ENCODE assay signal across 1 cellular context in the genomic region with DNA sequence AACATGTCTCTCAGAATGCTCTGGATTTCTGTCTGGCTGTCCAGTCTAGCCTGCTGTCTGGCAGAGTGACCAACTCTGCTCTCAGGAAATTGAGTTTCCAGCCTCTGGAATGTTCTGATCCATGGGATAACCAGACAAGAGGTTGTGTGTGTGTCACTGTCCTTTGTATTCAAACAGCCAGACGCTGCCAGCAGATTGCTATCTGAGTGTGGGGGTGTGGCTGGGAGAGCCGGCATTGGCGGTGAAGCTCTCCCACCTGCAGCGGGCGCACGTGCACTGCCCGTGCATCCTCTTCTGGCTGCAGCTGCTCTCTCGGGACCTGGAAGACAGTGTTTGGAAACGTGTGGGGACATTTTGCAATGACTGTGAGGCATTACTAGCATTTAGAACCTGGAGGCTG.
A peak's percentile ranks its signal among the peaks of the same experiment; 100 is the strongest.
TF ChIP-seq lines count a peak whose summit lies in the region.

No MANE protein-coding gene starts in this region.

TF ChIP-seq in HepG2, 621 proteins besides CTCF, POLR2A, EP300 and RAD21 (continued from another document and continues in another):
- TF ChIP-seq THAP11 (CRISPR knock-in tag; IDR thresholded peaks at IDR 0.05) (0 out of 2 replicates have a peak, but pooled peaks have one; percentile 16), HDAC1 (CRISPR knock-in tag; IDR thresholded peaks at IDR 0.05) (peak; percentile 31; the same call in 1 of the 2 replicates), ZBTB1 (CRISPR knock-in tag; IDR thresholded peaks at IDR 0.05; ENCODE audit: borderline replicate concordance) (no peak), BHLHE40 (IDR thresholded peaks at IDR 0.05; ENCODE audit: low read length) (peak; percentile 99), SOX5 (CRISPR knock-in tag; IDR thresholded peaks at IDR 0.05; ENCODE audit: borderline replicate concordance) (peak; percentile 94), FOSL2 (CRISPR knock-in tag; IDR thresholded peaks at IDR 0.05) (peak; percentile 51), BCL6 (CRISPR knock-in tag; IDR thresholded peaks at IDR 0.05) (0 out of 2 replicates have a peak, but pooled peaks have one; percentile 29), TOPORS (CRISPR knock-in tag; IDR thresholded peaks at IDR 0.05) (no peak), DNMT3B (CRISPR knock-in tag; conservative IDR thresholded peaks at IDR 0.05) (0 out of 2 replicates have a peak, but pooled peaks have one; percentile 47), PATZ1 (CRISPR knock-in tag; IDR thresholded peaks at IDR 0.05) (peak; percentile 16; the same call in 1 of the 2 replicates), ZNF720 (CRISPR knock-in tag; IDR thresholded peaks at IDR 0.05) (no peak), POGK (CRISPR knock-in tag; conservative IDR thresholded peaks at IDR 0.05) (no peak), SOX6 (IDR thresholded peaks at IDR 0.05) (no peak), SOX6 (CRISPR knock-in tag; IDR thresholded peaks at IDR 0.05) (peak; percentile 90), ZNF546 (CRISPR knock-in tag; conservative IDR thresholded peaks at IDR 0.05) (no peak), ZNF749 (CRISPR knock-in tag; IDR thresholded peaks at IDR 0.05; ENCODE audit: borderline replicate concordance) (no peak), SAP130 (CRISPR knock-in tag; IDR thresholded peaks at IDR 0.05; ENCODE audit: low read depth) (peak; percentile 64), ZNF292 (CRISPR knock-in tag; IDR thresholded peaks at IDR 0.05; ENCODE audit: borderline replicate concordance, low read depth) (peak; percentile 74; the same call in 1 of the 2 replicates), ZNF687 (CRISPR knock-in tag; IDR thresholded peaks at IDR 0.05) (peak; percentile 70), CREBL2 (CRISPR knock-in tag; IDR thresholded peaks at IDR 0.05; ENCODE audit: borderline replicate concordance) (0 out of 2 replicates have a peak, but pooled peaks have one; percentile 61), HBP1 (CRISPR knock-in tag; IDR thresholded peaks at IDR 0.05; ENCODE audit: low read depth) (no peak), ZNF343 (CRISPR knock-in tag; IDR thresholded peaks at IDR 0.05) (no peak), IKZF5 (CRISPR knock-in tag; IDR thresholded peaks at IDR 0.05) (no peak), CAMTA2 (CRISPR knock-in tag; IDR thresholded peaks at IDR 0.05; ENCODE audit: borderline replicate concordance) (no peak), MAX (IDR thresholded peaks at IDR 0.05) (peak; percentile 72), MED1 (CRISPR knock-in tag; IDR thresholded peaks at IDR 0.05) (peak; percentile 40; the same call in 1 of the 2 replicates), NR2F6 (IDR thresholded peaks at IDR 0.05) (no peak), NR2F6 (CRISPR knock-in tag; IDR thresholded peaks at IDR 0.05) (0 out of 2 replicates have a peak, but pooled peaks have one; percentile 15), CEBPB (IDR thresholded peaks at IDR 0.05; ENCODE audit: borderline replicate concordance, low read depth, low read length) (peak; percentile 35; the same call in 1 of the 2 replicates), XRCC5 (optimal IDR thresholded peaks at IDR 0.05; ENCODE audit: low read length) (peak; percentile 76), MNT (IDR thresholded peaks at IDR 0.05) (peak; percentile 51), ZNF432 (CRISPR knock-in tag; IDR thresholded peaks at IDR 0.05; ENCODE audit: borderline replicate concordance) (no peak), ZNF792 (CRISPR knock-in tag; IDR thresholded peaks at IDR 0.05) (0 out of 2 replicates have a peak, but pooled peaks have one; percentile 33), ZSCAN25 (CRISPR knock-in tag; IDR thresholded peaks at IDR 0.05) (peak; percentile 93)
- TF ChIP-seq, protein P1, sequence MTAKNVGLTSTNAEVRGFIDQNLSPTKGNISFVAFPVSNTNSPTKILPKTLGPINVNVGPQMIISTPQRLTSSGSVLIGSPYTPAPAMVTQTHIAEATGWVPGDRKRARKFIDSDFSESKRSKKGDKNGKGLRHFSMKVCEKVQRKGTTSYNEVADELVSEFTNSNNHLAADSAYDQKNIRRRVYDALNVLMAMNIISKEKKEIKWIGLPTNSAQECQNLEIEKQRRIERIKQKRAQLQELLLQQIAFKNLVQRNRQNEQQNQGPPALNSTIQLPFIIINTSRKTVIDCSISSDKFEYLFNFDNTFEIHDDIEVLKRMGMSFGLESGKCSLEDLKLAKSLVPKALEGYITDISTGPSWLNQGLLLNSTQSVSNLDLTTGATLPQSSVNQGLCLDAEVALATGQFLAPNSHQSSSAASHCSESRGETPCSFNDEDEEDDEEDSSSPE (CRISPR knock-in tag; IDR thresholded peaks at IDR 0.05): peak; percentile 56; the same call in 1 of the 2 replicates
- TF ChIP-seq, protein P2, sequence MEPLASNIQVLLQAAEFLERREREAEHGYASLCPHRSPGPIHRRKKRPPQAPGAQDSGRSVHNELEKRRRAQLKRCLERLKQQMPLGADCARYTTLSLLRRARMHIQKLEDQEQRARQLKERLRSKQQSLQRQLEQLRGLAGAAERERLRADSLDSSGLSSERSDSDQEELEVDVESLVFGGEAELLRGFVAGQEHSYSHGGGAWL (CRISPR knock-in tag; IDR thresholded peaks at IDR 0.05): no peak
- TF ChIP-seq, protein P3, sequence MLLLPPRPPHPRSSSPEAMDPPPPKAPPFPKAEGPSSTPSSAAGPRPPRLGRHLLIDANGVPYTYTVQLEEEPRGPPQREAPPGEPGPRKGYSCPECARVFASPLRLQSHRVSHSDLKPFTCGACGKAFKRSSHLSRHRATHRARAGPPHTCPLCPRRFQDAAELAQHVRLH (CRISPR knock-in tag; IDR thresholded peaks at IDR 0.05; ENCODE audit: borderline replicate concordance, low read depth): peak; percentile 37; the same call in 1 of the 2 replicates
- TF ChIP-seq, protein P4, sequence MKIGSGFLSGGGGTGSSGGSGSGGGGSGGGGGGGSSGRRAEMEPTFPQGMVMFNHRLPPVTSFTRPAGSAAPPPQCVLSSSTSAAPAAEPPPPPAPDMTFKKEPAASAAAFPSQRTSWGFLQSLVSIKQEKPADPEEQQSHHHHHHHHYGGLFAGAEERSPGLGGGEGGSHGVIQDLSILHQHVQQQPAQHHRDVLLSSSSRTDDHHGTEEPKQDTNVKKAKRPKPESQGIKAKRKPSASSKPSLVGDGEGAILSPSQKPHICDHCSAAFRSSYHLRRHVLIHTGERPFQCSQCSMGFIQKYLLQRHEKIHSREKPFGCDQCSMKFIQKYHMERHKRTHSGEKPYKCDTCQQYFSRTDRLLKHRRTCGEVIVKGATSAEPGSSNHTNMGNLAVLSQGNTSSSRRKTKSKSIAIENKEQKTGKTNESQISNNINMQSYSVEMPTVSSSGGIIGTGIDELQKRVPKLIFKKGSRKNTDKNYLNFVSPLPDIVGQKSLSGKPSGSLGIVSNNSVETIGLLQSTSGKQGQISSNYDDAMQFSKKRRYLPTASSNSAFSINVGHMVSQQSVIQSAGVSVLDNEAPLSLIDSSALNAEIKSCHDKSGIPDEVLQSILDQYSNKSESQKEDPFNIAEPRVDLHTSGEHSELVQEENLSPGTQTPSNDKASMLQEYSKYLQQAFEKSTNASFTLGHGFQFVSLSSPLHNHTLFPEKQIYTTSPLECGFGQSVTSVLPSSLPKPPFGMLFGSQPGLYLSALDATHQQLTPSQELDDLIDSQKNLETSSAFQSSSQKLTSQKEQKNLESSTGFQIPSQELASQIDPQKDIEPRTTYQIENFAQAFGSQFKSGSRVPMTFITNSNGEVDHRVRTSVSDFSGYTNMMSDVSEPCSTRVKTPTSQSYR (CRISPR knock-in tag; IDR thresholded peaks at IDR 0.05; ENCODE audit: borderline replicate concordance): peak; percentile 53; the same call in 1 of the 2 replicates
